ENCODE assay signal across 23 cellular contexts in genomic region chr5:64437496-64437895, GRCh38.
"Had no signal": no experiment of that assay in that cellular context is flagged by ENCODE, and none has a peak within 500 bp of the region (broad histone marks: within the 10 kb centered on the region; RNA-seq: fewer than 3 reads in every experiment).

No MANE protein-coding gene starts in this region.

- H3K4me1 Mint-ChIP-seq: memory B cell; neural progenitor cell; stimulated activated effector memory CD8-positive, alpha-beta T cell treated with anti-CD3 and anti-CD28 coated beads, Interleukin-12 subunit alpha, Interleukin-12 subunit beta, amount 100 ng/mL, for 72 hours had no signal

- H3K27me3 Mint-ChIP-seq: memory B cell; natural killer cell treated with Interleukin-12 subunit alpha and Interleukin-12 subunit beta and Interleukin-15 and Interleukin-18, amount 100 ng/mL, for 72 hours; progenitor cell of endocrine pancreas; type B pancreatic cell had no signal

- H3K27ac Mint-ChIP-seq: memory B cell; natural killer cell treated with Interleukin-12 subunit alpha and Interleukin-12 subunit beta and Interleukin-15 and Interleukin-18, amount 100 ng/mL, for 72 hours; neural progenitor cell; progenitor cell of endocrine pancreas; stimulated activated effector memory CD8-positive, alpha-beta T cell treated with anti-CD3 and anti-CD28 coated beads, Interleukin-12 subunit alpha, Interleukin-12 subunit beta, amount 100 ng/mL, for 72 hours; type B pancreatic cell had no signal

- H3K4me3 Mint-ChIP-seq: memory B cell; natural killer cell treated with Interleukin-12 subunit alpha and Interleukin-12 subunit beta and Interleukin-15 and Interleukin-18, amount 100 ng/mL, for 72 hours; neural progenitor cell; stimulated activated effector memory CD8-positive, alpha-beta T cell treated with anti-CD3 and anti-CD28 coated beads, Interleukin-12 subunit alpha, Interleukin-12 subunit beta, amount 100 ng/mL, for 72 hours; type B pancreatic cell had no signal

- H3K4me1 ChIP-seq: gastrocnemius medialis, left ventricle myocardium inferior, lower lobe of right lung, neural progenitor cell, pancreas, right lobe of liver, suprapubic skin, thyroid gland, uterus had no signal

- H3K27ac ChIP-seq: dorsolateral prefrontal cortex, gastrocnemius medialis, left ventricle myocardium inferior, lower lobe of right lung, neural progenitor cell, pancreas, right lobe of liver, suprapubic skin, thyroid gland, uterus had no signal

- H3K36me3 ChIP-seq: gastrocnemius medialis, left ventricle myocardium inferior, lower lobe of right lung, neural progenitor cell, pancreas, right lobe of liver, suprapubic skin, thyroid gland, uterus had no signal

- H3K27me3 ChIP-seq: dorsolateral prefrontal cortex, gastrocnemius medialis, neural progenitor cell, pancreas, right lobe of liver, suprapubic skin, thyroid gland, uterus had no signal

- DNase-seq: cortex of kidney; dorsolateral prefrontal cortex; effector CD8-positive, alpha-beta T cell; gastrocnemius medialis; glutamatergic neuron; left ventricle myocardium inferior; lower lobe of right lung; midbrain; nucleus accumbens; pancreas; right lobe of liver; stimulated activated CD4-positive, alpha-beta T cell treated with anti-CD3 and anti-CD28 coated beads, Interleukin-4, amount 100 ng/mL, for 1 hour; stimulated activated CD8-positive, alpha-beta memory T cell treated with anti-CD3 and anti-CD28 coated beads, Interleukin-4, amount 100 ng/mL, for 48 hours; stimulated activated naive CD8-positive, alpha-beta T cell treated with anti-CD3 and anti-CD28 coated beads, Interleukin-15, Interleukin-2, amounts not matched to agents 100 U/mL and 50 U/mL, for 24 hours; thyroid gland; uterus had no signal

- H3K4me3 ChIP-seq: dorsolateral prefrontal cortex, gastrocnemius medialis, left ventricle myocardium inferior, lower lobe of right lung, neural progenitor cell, pancreas, right lobe of liver, suprapubic skin, thyroid gland, uterus had no signal

- H3K9me3 ChIP-seq: gastrocnemius medialis, lower lobe of right lung, pancreas, right lobe of liver, suprapubic skin, thyroid gland, uterus had no signal

- H3K9me3 Mint-ChIP-seq: neural progenitor cell, type B pancreatic cell had no signal

- H3K36me3 Mint-ChIP-seq: memory B cell; neural progenitor cell; stimulated activated effector memory CD8-positive, alpha-beta T cell treated with anti-CD3 and anti-CD28 coated beads, Interleukin-12 subunit alpha, Interleukin-12 subunit beta, amount 100 ng/mL, for 72 hours; type B pancreatic cell had no signal
